ENCODE assay signal across 35 cellular contexts in genomic region chr7:111239437-111239836, GRCh38.
A peak's percentile ranks its signal among the peaks of the same experiment; 100 is the strongest.
DNase-seq lines count a peak whose midpoint lies in the region; ATAC-seq, FAIRE-seq and TF ChIP-seq lines count a peak whose summit lies in the region.
"Had no signal": no experiment of that assay in that cellular context is flagged by ENCODE, and none has a peak within 500 bp of the region (broad histone marks: within the 10 kb centered on the region; RNA-seq: fewer than 3 reads in every experiment).

No MANE protein-coding gene starts in this region.

- no peaks in the 10 kb centered on the region for H3K9me1 ChIP-seq in endothelial cell of umbilical vein (replicated peaks; ENCODE audit: control insufficient read depth, extremely low read depth, insufficient read depth, low read length)

- no peak overlapping the region for H3K27ac Mint-ChIP-seq in stimulated activated naive B cell treated with anti-CD40 and anti-IgM and Interleukin-4, amounts not matched to agents 10 μg/mL and 1 μg/mL and 100 μg/mL, for 72 hours
- no peak overlapping the region for H3K27ac Mint-ChIP-seq in naive thymus-derived CD4-positive, alpha-beta T cell
- H3K27ac Mint-ChIP-seq: activated CD4-positive, alpha-beta T cell treated with anti-CD3 and anti-CD28 coated beads for 36 hours; activated CD8-positive, alpha-beta T cell treated with anti-CD3 and anti-CD28 coated beads for 36 hours; activated naive CD4-positive, alpha-beta T cell treated with anti-CD3 and anti-CD28 coated beads, Interleukin-2, amount 50 U/mL, for 72 hours; activated T-helper 2 cell treated with anti-CD3 and anti-CD28 coated beads, Interferon-gamma antibody, Interleukin-2, Interleukin-4, amounts not matched to agents 10 μg/mL and 5 μg/mL and 100 μg/mL, durations not matched to agents 14 hours and 24 hours and 36 hours; B cell; CD8-positive, alpha-beta T cell had no signal

- H4K20me1 ChIP-seq in GM23248 (ENCODE audit: insufficient read depth) (no peaks in the 10 kb centered on the region), SK-N-SH (ENCODE audit: insufficient read depth) (no peaks in the 10 kb centered on the region), endothelial cell of umbilical vein (replicated peaks; ENCODE audit: control insufficient read depth, extremely low read depth, insufficient read depth, low read length) (no peaks in the 10 kb centered on the region), osteoblast (ENCODE audit: insufficient read depth, low read length) (no peaks in the 10 kb centered on the region)

- peaks cover 15 to 21% of the 10 kb centered on the region in 2 donors for H3K4me1 Mint-ChIP-seq in stimulated activated naive B cell treated with anti-CD40 and anti-IgM and Interleukin-4, amounts not matched to agents 10 μg/mL and 1 μg/mL and 100 μg/mL, for 72 hours
- peaks cover 4 to 15% (median 5%) of the 10 kb centered on the region in 7 donors for H3K4me1 Mint-ChIP-seq in naive thymus-derived CD4-positive, alpha-beta T cell

- peak; percentile 62 to 95; a peak in 3 of 4 replicates for TF ChIP-seq EP300 in SK-N-SH (IDR thresholded peaks at IDR 0.05; ENCODE audit: borderline replicate concordance in 1 of 2, low read depth in 1 of 2, low read length in 1 of 2)

- no peaks in the 10 kb centered on the region for H3K27me3 Mint-ChIP-seq in stimulated activated naive B cell treated with anti-CD40 and anti-IgM and Interleukin-4, amounts not matched to agents 10 μg/mL and 1 μg/mL and 100 μg/mL, for 72 hours
- H3K27me3 Mint-ChIP-seq in naive thymus-derived CD4-positive, alpha-beta T cell, result no peaks in the 10 kb centered on the region
- H3K27me3 Mint-ChIP-seq: activated CD4-positive, alpha-beta T cell treated with anti-CD3 and anti-CD28 coated beads for 36 hours; activated CD8-positive, alpha-beta T cell treated with anti-CD3 and anti-CD28 coated beads for 36 hours; B cell had no signal

- H3K4me1 ChIP-seq in GM23248 (ENCODE audit: insufficient read depth) (peaks cover 4% of the 10 kb centered on the region; the same call in 1 of the 2 replicates), SK-N-SH (ENCODE audit: control insufficient read depth in 1 of 2, insufficient read depth in 2 of 2, low read depth in 1 of 2, low read length in 1 of 2) (peaks cover 12 to 21% of the 10 kb centered on the region in 2 experiments; a peak in 2 of 4 replicates), endothelial cell of umbilical vein (ENCODE audit: control insufficient read depth, extremely low read depth, insufficient read depth, low read length) (peaks cover 4% of the 10 kb centered on the region), osteoblast (ENCODE audit: insufficient read depth, low read length) (peaks cover 9% of the 10 kb centered on the region)
- no peaks in the 10 kb centered on the region for H3K4me1 ChIP-seq in naive thymus-derived CD4-positive, alpha-beta T cell (ENCODE audit: control insufficient read depth in 2 of 2, insufficient read depth in 2 of 2, low read length in 2 of 2)
- H3K4me1 ChIP-seq: parathyroid adenoma had no signal

- H2AFZ ChIP-seq in GM23248 (peak overlapping the region; percentile 55; the same call in 1 of the 2 replicates), SK-N-SH (ENCODE audit: low read depth) (0 out of 2 replicates have a peak overlapping the region, but pooled peaks have one; percentile 39), endothelial cell of umbilical vein (ENCODE audit: low read depth, low read length) (no peak overlapping the region), osteoblast (ENCODE audit: low read length) (peak overlapping the region; percentile 76)
- H2AFZ ChIP-seq: parathyroid adenoma had no signal

- H3K9me3 ChIP-seq in GM23248 (ENCODE audit: low read depth) (no peaks in the 10 kb centered on the region), SK-N-SH (0 out of 2 replicates have a peak, but pooled peaks cover 5% of the 10 kb centered on the region), endothelial cell of umbilical vein (replicated peaks; ENCODE audit: control insufficient read depth, insufficient read depth, low read length) (no peaks in the 10 kb centered on the region), osteoblast (ENCODE audit: low read depth, low read length) (no peaks in the 10 kb centered on the region)
- H3K9me3 ChIP-seq in naive thymus-derived CD4-positive, alpha-beta T cell (ENCODE audit: control insufficient read depth in 2 of 3, low read length in 3 of 3), result no peaks in the 10 kb centered on the region
- H3K9me3 ChIP-seq: esophagus muscularis mucosa, testis had no signal

- peak; percentile 23; the same call in 1 of the 2 replicates for TF ChIP-seq RAD21 in SK-N-SH (IDR thresholded peaks at IDR 0.05; ENCODE audit: low read length)

- H3K9me2 ChIP-seq in GM23248 (ENCODE audit: insufficient read depth) (no peaks in the 10 kb centered on the region), SK-N-SH (no peaks in the 10 kb centered on the region)

- ATAC-seq in stimulated activated naive B cell treated with anti-CD40 and anti-IgM and Interleukin-4, amounts not matched to agents 10 μg/mL and 1 μg/mL and 100 μg/mL, for 72 hours (replicated peaks), result no peak
- ATAC-seq in naive thymus-derived CD4-positive, alpha-beta T cell, result no peak
- ATAC-seq: activated CD4-positive, alpha-beta T cell treated with anti-CD3 and anti-CD28 coated beads for 36 hours; activated CD8-positive, alpha-beta T cell treated with anti-CD3 and anti-CD28 coated beads for 36 hours; activated naive CD4-positive, alpha-beta T cell treated with anti-CD3 and anti-CD28 coated beads, Interleukin-2, amount 50 U/mL, for 72 hours; CD8-positive, alpha-beta T cell; PC-3; stimulated activated naive CD8-positive, alpha-beta T cell treated with anti-CD3 and anti-CD28 coated beads, Interleukin-15, Interleukin-2, amounts not matched to agents 100 U/mL and 50 U/mL, for 24 hours had no signal

- peak overlapping the region; percentile 67 for H3K4me2 ChIP-seq in GM23248 (ENCODE audit: unreplicated experiment)
- peak overlapping the region; percentile 52 for H3K4me2 ChIP-seq in SK-N-SH
- H3K4me2 ChIP-seq in endothelial cell of umbilical vein (ENCODE audit: insufficient read depth, low read length), result peak overlapping the region; percentile 93
- peak overlapping the region; percentile 78 for H3K4me2 ChIP-seq in osteoblast (ENCODE audit: insufficient read depth, low read length)
- H3K4me2 ChIP-seq: KMS-11, smooth muscle cell had no signal

- POLR2A ChIA-PET in SK-N-SH (lab: Yijun Ruan, JAX), result no interaction called here
- POLR2A ChIA-PET in endothelial cell of umbilical vein (lab: Charles Lee), result no interaction called here
- POLR2A ChIA-PET in naive thymus-derived CD4-positive, alpha-beta T cell (lab: Charles Lee), result no interaction called here

- no peaks in the 10 kb centered on the region for H3K27me3 ChIP-seq in GM23248 (replicated peaks; ENCODE audit: insufficient read depth)
- H3K27me3 ChIP-seq in SK-N-SH (ENCODE audit: insufficient read depth), result no peaks in the 10 kb centered on the region
- H3K27me3 ChIP-seq in endothelial cell of umbilical vein (ENCODE audit: control insufficient read depth in 2 of 2, insufficient read depth in 2 of 2, low read length in 2 of 2), result no peaks in the 10 kb centered on the region
- H3K27me3 ChIP-seq in osteoblast (ENCODE audit: insufficient read depth, low read length), result no peaks in the 10 kb centered on the region
- H3K27me3 ChIP-seq in naive thymus-derived CD4-positive, alpha-beta T cell (ENCODE audit: control insufficient read depth in 2 of 2, insufficient read depth in 2 of 2, low read length in 2 of 2), result no peaks in the 10 kb centered on the region
- H3K27me3 ChIP-seq: esophagus muscularis mucosa, testis had no signal

- no peak overlapping the region for H3K27ac ChIP-seq in GM23248
- H3K27ac ChIP-seq in SK-N-SH (ENCODE audit: low read depth in 2 of 2, low read length in 1 of 2), result peak overlapping the region; percentile 26 to 80; a peak in 3 of 4 replicates
- H3K27ac ChIP-seq in endothelial cell of umbilical vein (ENCODE audit: insufficient read depth, low read depth, low read length), result no peak overlapping the region
- no peak overlapping the region for H3K27ac ChIP-seq in osteoblast (ENCODE audit: low read depth, low read length)
- no peak overlapping the region for H3K27ac ChIP-seq in naive thymus-derived CD4-positive, alpha-beta T cell (ENCODE audit: low read depth, low read length)
- H3K27ac ChIP-seq: esophagus muscularis mucosa, HL-60, KMS-11, parathyroid adenoma had no signal

- no peak for FAIRE-seq in endothelial cell of umbilical vein (lab: Jason Lieb, UNC)
- FAIRE-seq: frontal cortex, GM18507, GM19239, urothelium cell line had no signal

- no peak for TF ChIP-seq POLR2A in endothelial cell of umbilical vein (IDR thresholded peaks at IDR 0.05; ENCODE audit: low read depth, low read length)

- H3K9me3 Mint-ChIP-seq in stimulated activated naive B cell treated with anti-CD40 and anti-IgM and Interleukin-4, amounts not matched to agents 10 μg/mL and 1 μg/mL and 100 μg/mL, for 72 hours, result peaks cover 0 to 8% of the 10 kb centered on the region in 2 donors
- peaks cover 0 to 6% (median 0%) of the 10 kb centered on the region in 11 donors for H3K9me3 Mint-ChIP-seq in naive thymus-derived CD4-positive, alpha-beta T cell
- H3K9me3 Mint-ChIP-seq: CD8-positive, alpha-beta T cell had no signal

- no peaks in the 10 kb centered on the region for H3K36me3 ChIP-seq in GM23248 (ENCODE audit: low read depth)
- peaks cover 0 to 4% of the 10 kb centered on the region in 2 experiments for H3K36me3 ChIP-seq in SK-N-SH (replicated peaks in 1 of 2; ENCODE audit: control insufficient read depth in 1 of 2, insufficient read depth in 2 of 2, low read length in 1 of 2)
- no peaks in the 10 kb centered on the region for H3K36me3 ChIP-seq in endothelial cell of umbilical vein (ENCODE audit: control insufficient read depth in 2 of 2, extremely low read depth in 1 of 2, insufficient read depth in 2 of 2, low read length in 2 of 2)
- no peaks in the 10 kb centered on the region for H3K36me3 ChIP-seq in osteoblast (ENCODE audit: insufficient read depth, low read length)
- no peaks in the 10 kb centered on the region for H3K36me3 ChIP-seq in naive thymus-derived CD4-positive, alpha-beta T cell (ENCODE audit: control insufficient read depth in 2 of 3, insufficient read depth in 3 of 3, low read length in 3 of 3)
- H3K36me3 ChIP-seq: esophagus muscularis mucosa had no signal

- intact Hi-C loops in endothelial cell of umbilical vein (cut with micrococcal nuclease), result no loop called here
- intact Hi-C loops in naive thymus-derived CD4-positive, alpha-beta T cell (cut with micrococcal nuclease), result no loop called here

- no peaks in the 10 kb centered on the region for H3K79me2 ChIP-seq in GM23248 (ENCODE audit: insufficient read depth)
- no peaks in the 10 kb centered on the region for H3K79me2 ChIP-seq in SK-N-SH (ENCODE audit: insufficient read depth)
- no peaks in the 10 kb centered on the region for H3K79me2 ChIP-seq in endothelial cell of umbilical vein (ENCODE audit: control insufficient read depth, insufficient read depth, low read length)
- no peaks in the 10 kb centered on the region for H3K79me2 ChIP-seq in osteoblast (ENCODE audit: insufficient read depth, low read length)
- H3K79me2 ChIP-seq: parathyroid adenoma had no signal

- TF ChIP-seq CTCF in SK-N-SH (IDR thresholded peaks at IDR 0.05), result no peak
- no peak for TF ChIP-seq CTCF in endothelial cell of umbilical vein (IDR thresholded peaks at IDR 0.05; ENCODE audit: extremely low read depth in 1 of 2, insufficient read depth in 1 of 2, low read depth in 1 of 2, low read length in 2 of 2)
- TF ChIP-seq CTCF in osteoblast (IDR thresholded peaks at IDR 0.05; ENCODE audit: extremely low read depth, low read depth, low read length), result no peak

- dilution Hi-C loops in endothelial cell of umbilical vein (cut with MboI; ENCODE audit: extremely low pct_ligation_motif_present, low sequenced_read_pairs), result no loop called here

- CTCF ChIA-PET in SK-N-SH (lab: Yijun Ruan, JAX), result no interaction called here
- CTCF ChIA-PET in endothelial cell of umbilical vein (lab: Charles Lee), result interaction anchor here (1.9 kb wide), 1 partner anchor 141 kb away, joined by 6 read pairs; no protein-coding TSS in a partner anchor
- CTCF ChIA-PET in naive thymus-derived CD4-positive, alpha-beta T cell (lab: Charles Lee), result no interaction called here

- DNase-seq in GM23248 (no peak), SK-N-SH (peak; percentile 12), endothelial cell of umbilical vein (ENCODE audit: low read depth, low spot score) (no peak), osteoblast (ENCODE audit: insufficient read length, low spot score, missing footprints) (no peak)
- no peak for DNase-seq in activated CD8-positive, alpha-beta memory T cell treated with anti-CD3 and anti-CD28 coated beads for 24 hours
- no peak for DNase-seq in stimulated activated naive B cell treated with anti-CD40 and anti-IgM and Interleukin-4, amounts not matched to agents 10 μg/mL and 1 μg/mL and 100 μg/mL, for 72 hours
- DNase-seq in naive thymus-derived CD4-positive, alpha-beta T cell, result no peak
- DNase-seq: activated CD4-positive, alpha-beta T cell treated with anti-CD3 and anti-CD28 coated beads for 36 hours; activated CD8-positive, alpha-beta T cell treated with anti-CD3 and anti-CD28 coated beads for 36 hours; anterior cingulate cortex; caudate nucleus; CD8-positive, alpha-beta T cell; DMS 273 treated with DMSO at 0.1 percent for 48 hours; EL; NCI-H2081 treated with DMSO at 0.1 percent for 48 hours; NCI-H226; NK-92 treated with Interleukin-12 subunit alpha and Interleukin-12 subunit beta, amount 100 ng/mL, for 24 hours; PC-3; retina; stimulated activated naive CD8-positive, alpha-beta T cell treated with anti-CD3 and anti-CD28 coated beads, Interleukin-15, Interleukin-2, amounts not matched to agents 100 U/mL and 50 U/mL, for 24 hours; testis had no signal

- H3F3A ChIP-seq in GM23248 (ENCODE audit: insufficient read depth), result no peaks in the 10 kb centered on the region
- H3F3A ChIP-seq in SK-N-SH (replicated peaks; ENCODE audit: insufficient read depth), result no peaks in the 10 kb centered on the region

- in situ Hi-C loops in GM23248 (cut with MboI), result no loop called here

- no TSS peak for BruUV-seq in endothelial cell of umbilical vein (replicated peaks; lab: Mats Ljungman, UMichigan)

- peaks cover 10 to 12% of the 10 kb centered on the region in 2 donors for H3K36me3 Mint-ChIP-seq in stimulated activated naive B cell treated with anti-CD40 and anti-IgM and Interleukin-4, amounts not matched to agents 10 μg/mL and 1 μg/mL and 100 μg/mL, for 72 hours
- H3K36me3 Mint-ChIP-seq in naive thymus-derived CD4-positive, alpha-beta T cell, result peaks cover 0 to 18% (median 9%) of the 10 kb centered on the region in 5 donors

- H3K4me3 ChIP-seq in GM23248 (peak overlapping the region; percentile 47; the same call in 1 of the 2 replicates), SK-N-SH (ENCODE audit: low read depth in 2 of 2, low read length in 1 of 2) (peak overlapping the region in 1 of 2 experiments; percentile 33; a peak in 1 of 4 replicates), endothelial cell of umbilical vein (replicated peaks in 1 of 3; ENCODE audit: insufficient read depth in 1 of 3, low read depth in 1 of 3, low read length in 3 of 3) (no peak overlapping the region), osteoblast (ENCODE audit: insufficient read depth, low read length) (peak overlapping the region; percentile 66)
- H3K4me3 ChIP-seq in naive thymus-derived CD4-positive, alpha-beta T cell (ENCODE audit: low read length), result no peak overlapping the region
- H3K4me3 ChIP-seq: lung, smooth muscle cell, testis had no signal

- H3K9ac ChIP-seq in GM23248, result no peak overlapping the region
- peak overlapping the region; percentile 16; the same call in 1 of the 2 replicates for H3K9ac ChIP-seq in SK-N-SH
- no peak overlapping the region for H3K9ac ChIP-seq in endothelial cell of umbilical vein (replicated peaks; ENCODE audit: extremely low read depth, insufficient read depth, low read length)
- H3K9ac ChIP-seq: KMS-11, parathyroid adenoma had no signal

- WGBS in GM23248 (ENCODE audit: low coverage in 1 of 2, low lambda C conversion rate in 2 of 2, missing lambda C conversion rate in 2 of 2), 2 experiments, result 0 to 3% methylated on average over 1 of the region's 1 CpG
- WGBS in SK-N-SH (ENCODE audit: low lambda C conversion rate), result 14% methylated on average over 1 of the region's 1 CpG

- no peak overlapping the region for H3K4me3 Mint-ChIP-seq in stimulated activated naive B cell treated with anti-CD40 and anti-IgM and Interleukin-4, amounts not matched to agents 10 μg/mL and 1 μg/mL and 100 μg/mL, for 72 hours
- H3K4me3 Mint-ChIP-seq in naive thymus-derived CD4-positive, alpha-beta T cell, result no peak overlapping the region
- H3K4me3 Mint-ChIP-seq: activated CD4-positive, alpha-beta T cell treated with anti-CD3 and anti-CD28 coated beads for 36 hours; activated CD8-positive, alpha-beta T cell treated with anti-CD3 and anti-CD28 coated beads for 36 hours; CD8-positive, alpha-beta T cell; neural crest cell had no signal

Comparison
In these comparisons a context has a peak if more than half of its experiments do, and no peak if none do; other contexts are left out.
1. H3K27ac ChIP-seq: peak in SK-N-SH (2 of 2); none in GM23248 (single experiment), endothelial cell of umbilical vein (single experiment), osteoblast (single experiment) and naive thymus-derived CD4-positive, alpha-beta T cell (single experiment).
2. H3K4me3 ChIP-seq: peak in GM23248 (single experiment) and osteoblast (single experiment); none in endothelial cell of umbilical vein (0 of 3) and naive thymus-derived CD4-positive, alpha-beta T cell (single experiment).
3. Peak in every context shown above with its lines, with median percentiles within 50 percentile points of each other: H3K4me2 ChIP-seq.